Comparison of ENCODE assay signal across 8 cellular contexts in genomic region chr1:155975375-155976061, GRCh38. TPM values are rescaled to one million over a fixed set of nuclear protein-coding genes. Genes with fewer than 3 reads are reported as not detected.
DNase-seq lines count a peak whose midpoint lies in the region; ATAC-seq, FAIRE-seq and TF ChIP-seq lines count a peak whose summit lies in the region.

No MANE protein-coding gene starts in this region.

- no peaks in the 10 kb centered on the region for H3K9me3 Mint-ChIP-seq in stimulated activated naive CD8-positive, alpha-beta T cell treated with anti-CD3 and anti-CD28 coated beads, Interleukin-15, Interleukin-2, amounts not matched to agents 100 ng/mL and 50 ng/mL, for 24 hours
- H3K9me3 Mint-ChIP-seq in astrocyte (ENCODE audit: unreplicated experiment), result no peaks in the 10 kb centered on the region

- H2AK5ac ChIP-seq in mesendoderm (ENCODE audit: low read length), result peak overlapping the region; percentile 80

- no peaks in the 10 kb centered on the region for H3K27me3 ChIP-seq in astrocyte (ENCODE audit: insufficient read depth, low read length)
- no peaks in the 10 kb centered on the region for H3K27me3 ChIP-seq in mesendoderm (ENCODE audit: insufficient read depth, low read length, poor library complexity)
- no peaks in the 10 kb centered on the region for H3K27me3 ChIP-seq in aorta (ENCODE audit: control insufficient read depth in 1 of 2, insufficient read depth in 2 of 2, low read length in 1 of 2)

- H2BK15ac ChIP-seq in mesendoderm (replicated peaks; ENCODE audit: low read depth), result no peak overlapping the region

- H3K27ac Mint-ChIP-seq in stimulated activated naive CD8-positive, alpha-beta T cell treated with anti-CD3 and anti-CD28 coated beads, Interleukin-15, Interleukin-2, amounts not matched to agents 100 ng/mL and 50 ng/mL, for 24 hours, result peak overlapping the region; percentile 94
- peak overlapping the region; percentile 83 for H3K27ac Mint-ChIP-seq in astrocyte (ENCODE audit: unreplicated experiment)

- no peak for DNase-seq in stimulated activated naive CD8-positive, alpha-beta T cell treated with anti-CD3 and anti-CD28 coated beads, Interleukin-15, Interleukin-2, amounts not matched to agents 100 U/mL and 50 U/mL, for 24 hours
- DNase-seq in astrocyte (ENCODE audit: low read depth), result no peak
- DNase-seq in mesendoderm, result no peak
- no peak for DNase-seq in aorta
- DNase-seq in NCI-H524 treated with DMSO at 0.1 percent for 48 hours (lab: John Stamatoyannopoulos, UW), result no peak
- DNase-seq in UCSD-AML1 (lab: John Stamatoyannopoulos, UW; ENCODE audit: unreplicated experiment), result no peak

- H3K79me1 ChIP-seq in mesendoderm (ENCODE audit: low read length), result peaks cover 35% of the 10 kb centered on the region

- H3K56ac ChIP-seq in mesendoderm (ENCODE audit: low read length), result peak overlapping the region; percentile 97

- H3K4me1 ChIP-seq in astrocyte (ENCODE audit: insufficient read depth, low read length), result peaks cover 66% of the 10 kb centered on the region
- peaks cover 25% of the 10 kb centered on the region for H3K4me1 ChIP-seq in mesendoderm (ENCODE audit: control insufficient read depth, low read depth, low read length)
- H3K4me1 ChIP-seq in aorta (ENCODE audit: control insufficient read depth in 1 of 2, insufficient read depth in 2 of 2, low read length in 2 of 2), result peaks cover 0 to 3% of the 10 kb centered on the region in 2 donors

- no peak for ATAC-seq in stimulated activated naive CD8-positive, alpha-beta T cell treated with anti-CD3 and anti-CD28 coated beads, Interleukin-15, Interleukin-2, amounts not matched to agents 100 U/mL and 50 U/mL, for 24 hours
- no peak for ATAC-seq in aorta (ENCODE audit: low FRiP score)
- no peak for ATAC-seq in GM19455 (IDR thresholded peaks at IDR 0.05; ENCODE audit: unreplicated experiment)

- no CpG with 5 or more reads among the region's 4 CpGs for WGBS in mesendoderm (ENCODE audit: extremely low coverage, insufficient coverage, low lambda C conversion rate)
- 5 to 7% methylated on average over 4 of the region's 4 CpGs for WGBS in aorta, 2 donors

- peak overlapping the region; percentile 77 for H3K18ac ChIP-seq in mesendoderm (ENCODE audit: low read length)

- intact Hi-C loops in aorta (cut with DNase I), result loop anchor here in 1 of 2 donors (5.0 to 10.0 kb wide), 2 partner anchors 33 to 149 kb away; partner anchors contain the start of gene RXFP4

- FAIRE-seq in astrocyte (lab: Jason Lieb, UNC), result no peak

- H2AFZ ChIP-seq in astrocyte (ENCODE audit: low read depth, low read length), result no peak overlapping the region

- H3K4me3 ChIP-seq in astrocyte (ENCODE audit: insufficient read depth, low read depth, low read length) (peak overlapping the region; percentile 81), mesendoderm (ENCODE audit: low read length) (no peak overlapping the region), aorta (ENCODE audit: low read length in 2 of 2) (peak overlapping the region in 1 of 2 donors; percentile 42)

- H4K5ac ChIP-seq in mesendoderm (ENCODE audit: low read length), result no peak overlapping the region

- TF ChIP-seq CTCF in astrocyte (IDR thresholded peaks at IDR 0.05; ENCODE audit: insufficient read depth, low read depth, low read length), result no peak

- no peaks in the 10 kb centered on the region for H3K36me3 ChIP-seq in astrocyte (ENCODE audit: insufficient read depth, low read length)
- no peaks in the 10 kb centered on the region for H3K36me3 ChIP-seq in mesendoderm (ENCODE audit: control insufficient read depth, insufficient read depth, low read length)
- H3K36me3 ChIP-seq in aorta (ENCODE audit: control insufficient read depth in 1 of 2, insufficient read depth in 2 of 2, low read length in 1 of 2), result no peaks in the 10 kb centered on the region

- H3K23ac ChIP-seq in mesendoderm (ENCODE audit: low read length), result peak overlapping the region; percentile 97

- peak overlapping the region; percentile 93 for H3K27ac ChIP-seq in astrocyte (ENCODE audit: low read depth, low read length)
- H3K27ac ChIP-seq in mesendoderm (ENCODE audit: low read depth, low read length), result peak overlapping the region; percentile 34
- H3K27ac ChIP-seq in aorta (ENCODE audit: low read depth in 1 of 2, low read length in 2 of 2), result peak overlapping the region; percentile 12 to 23

- peaks cover 58% of the 10 kb centered on the region for H3K36me3 Mint-ChIP-seq in stimulated activated naive CD8-positive, alpha-beta T cell treated with anti-CD3 and anti-CD28 coated beads, Interleukin-15, Interleukin-2, amounts not matched to agents 100 ng/mL and 50 ng/mL, for 24 hours (ENCODE audit: low read depth)
- H3K36me3 Mint-ChIP-seq in astrocyte (ENCODE audit: low read depth, unreplicated experiment), result peaks cover 5% of the 10 kb centered on the region

- peak overlapping the region; percentile 94 for H3K4me3 Mint-ChIP-seq in stimulated activated naive CD8-positive, alpha-beta T cell treated with anti-CD3 and anti-CD28 coated beads, Interleukin-15, Interleukin-2, amounts not matched to agents 100 ng/mL and 50 ng/mL, for 24 hours
- H3K4me3 Mint-ChIP-seq in astrocyte (ENCODE audit: unreplicated experiment), result peak overlapping the region; percentile 95

- H3K27me3 Mint-ChIP-seq in stimulated activated naive CD8-positive, alpha-beta T cell treated with anti-CD3 and anti-CD28 coated beads, Interleukin-15, Interleukin-2, amounts not matched to agents 100 ng/mL and 50 ng/mL, for 24 hours, result no peaks in the 10 kb centered on the region
- H3K27me3 Mint-ChIP-seq in astrocyte (ENCODE audit: low read depth, unreplicated experiment), result no peaks in the 10 kb centered on the region

- H4K20me1 ChIP-seq in astrocyte (ENCODE audit: insufficient read depth, low read length), result peaks cover 68% of the 10 kb centered on the region

- H3K9me3 ChIP-seq in astrocyte (ENCODE audit: insufficient read depth, low read depth, low read length) (no peaks in the 10 kb centered on the region), aorta (ENCODE audit: control insufficient read depth, low read length) (no peaks in the 10 kb centered on the region)

- H2BK120ac ChIP-seq in mesendoderm (ENCODE audit: low read depth, low read length), result no peak overlapping the region

- H3K4me2 ChIP-seq in astrocyte (ENCODE audit: low read length), result peak overlapping the region; percentile 96
- peak overlapping the region; percentile 91 for H3K4me2 ChIP-seq in mesendoderm (ENCODE audit: low read length)

- H3K4me1 Mint-ChIP-seq in stimulated activated naive CD8-positive, alpha-beta T cell treated with anti-CD3 and anti-CD28 coated beads, Interleukin-15, Interleukin-2, amounts not matched to agents 100 ng/mL and 50 ng/mL, for 24 hours (ENCODE audit: low read depth), result peaks cover 78% of the 10 kb centered on the region
- peaks cover 48% of the 10 kb centered on the region for H3K4me1 Mint-ChIP-seq in astrocyte (ENCODE audit: low read depth, unreplicated experiment)

- H3K79me2 ChIP-seq in astrocyte (ENCODE audit: insufficient read depth, low read length), result peaks cover 99% of the 10 kb centered on the region
- peaks cover 65% of the 10 kb centered on the region for H3K79me2 ChIP-seq in mesendoderm (ENCODE audit: control insufficient read depth, insufficient read depth, low read length)

- peak overlapping the region; percentile 94 for H3K9ac ChIP-seq in astrocyte (ENCODE audit: low read length)
- peak overlapping the region; percentile 77 for H3K9ac ChIP-seq in mesendoderm (ENCODE audit: low read length)

- H2BK5ac ChIP-seq in mesendoderm (ENCODE audit: low read length), result peak overlapping the region; percentile 89

- peak overlapping the region; percentile 83 for H3K4ac ChIP-seq in mesendoderm (ENCODE audit: low read depth, low read length)

- H4K8ac ChIP-seq in mesendoderm (ENCODE audit: low read depth, low read length), result no peak overlapping the region

RNA-seq across cellular contexts. Expression of gene ARHGEF2, which starts 2.8 kb away (rescaled TPM):
- 98.3 and 99.3 TPM in 2 replicates for total RNA-seq in astrocyte
- 28.6 TPM for polyA plus RNA-seq in mesendoderm (2013, experiment 1 of 2)
- 27.5 TPM for polyA plus RNA-seq in mesendoderm (2013, experiment 2 of 2)
- 100 to 1,000 TPM; 175 to 217 TPM for total RNA-seq in aorta
- 10 to 100 TPM; 58.3 to 58.9 TPM for polyA plus RNA-seq in aorta

RNA-seq across cellular contexts. Expression of gene RXFP4, which starts 34.1 kb away (rescaled TPM):
- total RNA-seq in astrocyte (not detected in 2 replicates), aorta (not detected)
- polyA plus RNA-seq in mesendoderm (2013, experiment 1 of 2), result not detected
- polyA plus RNA-seq in mesendoderm (2013, experiment 2 of 2), result not detected
- polyA plus RNA-seq in aorta, result not detected

RNA-seq across cellular contexts. Expression of gene KHDC4, which starts 41.3 kb away (rescaled TPM):
- total RNA-seq in astrocyte (44.6 and 48.2 TPM in 2 replicates), aorta (10 to 100 TPM; 47.0 to 60.5 TPM)
- polyA plus RNA-seq in mesendoderm (2013, experiment 1 of 2), result 21.5 TPM
- 21.5 TPM for polyA plus RNA-seq in mesendoderm (2013, experiment 2 of 2)
- 10 to 100 TPM in 1 of 2 donors, 1 to 10 TPM in 1; 6.8 to 49.5 TPM for polyA plus RNA-seq in aorta

RNA-seq across cellular contexts. Expression of gene SSR2, which starts 45.2 kb away (rescaled TPM):
- 236 and 244 TPM in 2 replicates for total RNA-seq in astrocyte
- polyA plus RNA-seq in mesendoderm (2013, experiment 1 of 2), result 289 TPM
- polyA plus RNA-seq in mesendoderm (2013, experiment 2 of 2), result 291 TPM
- total RNA-seq in aorta, result 100 to 1,000 TPM; 151 to 152 TPM
- polyA plus RNA-seq in aorta, result 100 to 1,000 TPM; 232 to 245 TPM

Comparison
In these comparisons a context has a peak if more than half of its experiments do, and no peak if none do; other contexts are left out.
1. H3K27ac ChIP-seq: peak in every context shown above with its lines; median percentile 93 in astrocyte; 34 in mesendoderm; 18 in aorta.